ENCODE assay signal across 15 cellular contexts in genomic region chr11:60182546-60183330, GRCh38. TPM values are rescaled to one million over a fixed set of nuclear protein-coding genes. Genes with fewer than 3 reads are reported as not detected.
DNase-seq lines count a peak whose midpoint lies in the region; ATAC-seq, FAIRE-seq and TF ChIP-seq lines count a peak whose summit lies in the region.
"Had no signal": no experiment of that assay in that cellular context is flagged by ENCODE, and none has a peak within 500 bp of the region (broad histone marks: within the 10 kb centered on the region; RNA-seq: fewer than 3 reads in every experiment).

Gene MS4A6A, minus strand, starts transcription at chr11:60183083. Its CDS starts 1,356 bp downstream, at chr11:60181727.

- peaks cover 10% of the 10 kb centered on the region for H3K27me3 Mint-ChIP-seq in CD4-positive, alpha-beta T cell

- no peak within 1 kb of the TSS for H3K27ac ChIP-seq in CD4-positive, alpha-beta T cell (ENCODE audit: low read depth, low read length)
- H3K27ac ChIP-seq in adipose tissue (ENCODE audit: low read depth, low read length), result no peak within 1 kb of the TSS
- peak within 1 kb of the TSS in 1 of 2 donors; percentile 47 for H3K27ac ChIP-seq in kidney (ENCODE audit: low read depth in 2 of 2, low read length in 2 of 2)
- H3K27ac ChIP-seq in skeletal muscle tissue (ENCODE audit: low read depth, low read length), result peak within 1 kb of the TSS; percentile 65

- POLR2A ChIA-PET in CD4-positive, alpha-beta T cell (lab: Charles Lee), result interaction anchor here (0.7 kb wide), 1 partner anchor 82 kb away, joined by 3 read pairs; no protein-coding TSS in a partner anchor

- no peaks in the 10 kb centered on the region for H3K36me3 Mint-ChIP-seq in CD4-positive, alpha-beta T cell (ENCODE audit: low read depth)

- peaks cover 5% of the 10 kb centered on the region for H3K4me1 Mint-ChIP-seq in CD4-positive, alpha-beta T cell (ENCODE audit: low read depth)

- no peaks in the 10 kb centered on the region for H3K36me3 ChIP-seq in kidney (ENCODE audit: control insufficient read depth in 1 of 2, insufficient read depth in 2 of 2, low read length in 2 of 2)
- no peaks in the 10 kb centered on the region for H3K36me3 ChIP-seq in skeletal muscle tissue (ENCODE audit: control insufficient read depth in 3 of 3, insufficient read depth in 3 of 3, low read length in 3 of 3)

- peak within 1 kb of the TSS; percentile 49 for H3K4me3 Mint-ChIP-seq in CD4-positive, alpha-beta T cell

- FAIRE-seq in kidney (lab: Jason Lieb, UNC), result no peak
- FAIRE-seq: islet of Langerhans had no signal

- no peak for DNase-seq in CD4-positive, alpha-beta T cell
- DNase-seq in kidney, result no peak
- DNase-seq in NCI-H1092 (lab: John Stamatoyannopoulos, UW), result no peak
- no peak for DNase-seq in iPS-NIHi11 (ENCODE audit: low spot score)
- no peak for DNase-seq in kidney tubule cell (ENCODE audit: low spot score)
- DNase-seq in NCI-H187 (lab: John Stamatoyannopoulos, UW), result no peak
- DNase-seq: GOT3, NCI-H345 had no signal

- H3K9ac ChIP-seq in kidney (ENCODE audit: low read length in 2 of 2) (no peak within 1 kb of the TSS), skeletal muscle tissue (ENCODE audit: low read depth in 1 of 3, low read length in 3 of 3) (no peak within 1 kb of the TSS)

- no peaks in the 10 kb centered on the region for H3K4me1 ChIP-seq in kidney (ENCODE audit: control insufficient read depth in 1 of 2, insufficient read depth in 1 of 2, low read depth in 1 of 2, low read length in 2 of 2)
- no peaks in the 10 kb centered on the region for H3K4me1 ChIP-seq in skeletal muscle tissue (ENCODE audit: control insufficient read depth in 3 of 3, insufficient read depth in 3 of 3, low read length in 3 of 3)

- CTCF ChIA-PET in CD4-positive, alpha-beta T cell (lab: Charles Lee), result interaction anchor here (0.8 kb wide), 1 partner anchor 24 kb away, joined by 3 read pairs; no protein-coding TSS in a partner anchor

- TF ChIP-seq CTCF in CD4-positive, alpha-beta T cell (IDR thresholded peaks at IDR 0.05), result no peak
- no peak for TF ChIP-seq CTCF in kidney (IDR thresholded peaks at IDR 0.05; ENCODE audit: borderline replicate concordance, extremely low read depth, insufficient read depth)

- H3K27ac Mint-ChIP-seq in CD4-positive, alpha-beta T cell, result peak within 1 kb of the TSS; percentile 46

- peaks cover 6% of the 10 kb centered on the region for H3K27me3 ChIP-seq in CD4-positive, alpha-beta T cell (ENCODE audit: control insufficient read depth, insufficient read depth, low read length)
- no peaks in the 10 kb centered on the region for H3K27me3 ChIP-seq in skeletal muscle tissue (ENCODE audit: control insufficient read depth in 3 of 3, insufficient read depth in 3 of 3, low read length in 3 of 3)

- H3K4me3 ChIP-seq in kidney (ENCODE audit: low read length in 2 of 2) (peak within 1 kb of the TSS in 1 of 2 donors; percentile 24), skeletal muscle tissue (ENCODE audit: low read length in 3 of 3) (peak within 1 kb of the TSS in 2 of 3 donors; percentile 18 to 30)
- H3K4me3 ChIP-seq: smooth muscle cell had no signal

- H3K9me3 Mint-ChIP-seq in CD4-positive, alpha-beta T cell, result peaks cover 2% of the 10 kb centered on the region

- no peaks in the 10 kb centered on the region for H3K9me3 ChIP-seq in CD4-positive, alpha-beta T cell (ENCODE audit: control insufficient read depth, low read length)
- peaks cover 0 to 4% of the 10 kb centered on the region in 2 donors for H3K9me3 ChIP-seq in kidney (ENCODE audit: control insufficient read depth in 1 of 2, low read length in 2 of 2)
- no peaks in the 10 kb centered on the region for H3K9me3 ChIP-seq in skeletal muscle tissue (ENCODE audit: control insufficient read depth in 3 of 3, low read length in 3 of 3)

- ATAC-seq in CD4-positive, alpha-beta T cell (ENCODE audit: poor library complexity), result no peak
- ATAC-seq: esophagus mucosa had no signal

- intact Hi-C loops in CD4-positive, alpha-beta T cell (cut with DNase I, micrococcal nuclease), result no loop called here
- intact Hi-C loops in kidney (cut with DNase I), result no loop called here

- WGBS in adipose tissue, 3 donors, result 35 to 76% (median 51%) methylated on average over 10 of the region's 10 CpGs

RNA-seq across cellular contexts. Expression of gene MS4A6A, which starts in this region (rescaled TPM):
- total RNA-seq in CD4-positive, alpha-beta T cell, result 1 to 10 TPM; 3.3 TPM
- polyA plus RNA-seq in adipose tissue, result 10 to 100 TPM; 13.2 to 84.0 (median 76.3) TPM
- 145 TPM for total RNA-seq in kidney
- polyA plus RNA-seq in kidney (ENCODE audit: insufficient read depth, low read depth, low replicate concordance), result 16.7 TPM
- 33.4 TPM for total RNA-seq in skeletal muscle tissue
- total RNA-seq: activated CD8-positive, alpha-beta memory T cell treated with anti-CD3 and anti-CD28 coated beads for 36 hours; G401; smooth muscle cell had no signal
- polyA plus RNA-seq: smooth muscle cell had no signal
